In the genomic region with DNA sequence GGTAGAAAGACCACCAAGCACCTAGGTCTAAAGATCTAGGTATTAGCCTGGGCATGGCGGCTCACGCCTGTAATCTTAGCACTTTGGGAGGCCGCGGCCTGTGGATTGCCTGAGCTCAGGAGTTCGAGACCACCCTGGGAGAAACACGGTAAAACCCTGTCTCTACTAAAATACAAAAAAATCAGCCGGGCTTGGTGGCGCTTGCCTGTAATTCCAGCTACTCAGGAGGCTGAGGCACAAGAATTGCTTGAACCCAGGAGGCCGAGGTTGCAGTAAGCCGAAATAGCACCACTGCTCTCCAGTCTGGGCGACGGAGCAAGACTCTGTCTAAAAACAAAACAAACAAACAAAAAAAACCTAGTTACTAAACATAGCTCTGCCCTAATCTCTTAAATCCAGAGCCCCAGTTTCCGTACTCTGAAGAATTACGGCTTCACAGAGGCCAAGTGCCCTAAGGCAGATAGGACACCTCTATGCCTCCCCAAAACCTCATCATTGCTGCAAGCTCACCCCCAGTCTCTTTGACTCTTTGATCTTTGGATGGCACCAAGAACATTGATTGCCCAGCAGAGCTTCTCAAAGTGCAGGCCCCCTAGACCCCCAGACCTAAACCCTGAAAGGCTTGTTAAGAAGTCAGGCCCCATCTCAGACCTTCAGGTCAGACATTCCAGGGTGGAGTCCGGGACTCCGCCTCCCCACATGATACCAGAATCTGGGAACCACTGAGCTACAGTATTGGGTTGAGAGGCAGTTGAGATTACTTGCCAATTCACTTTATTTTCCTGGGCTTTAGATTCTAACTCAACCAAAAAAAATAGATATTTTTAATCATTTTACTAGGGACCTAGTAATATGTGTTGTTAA, we compare ENCODE assay signal across 16 cellular contexts. TPM values are rescaled to one million over a fixed set of nuclear protein-coding genes. Genes with fewer than 3 reads are reported as not detected.
DNase-seq lines count a peak whose midpoint lies in the region; ATAC-seq and TF ChIP-seq lines count a peak whose summit lies in the region.
"Had no signal": no experiment of that assay in that cellular context is flagged by ENCODE, and none has a peak within 500 bp of the region (broad histone marks: within the 10 kb centered on the region; RNA-seq: fewer than 3 reads in every experiment).

No MANE protein-coding gene starts in this region.

- no peak for TF ChIP-seq CTCF in IMR-90 (conservative IDR thresholded peaks at IDR 0.05; ENCODE audit: low read depth, low read length)

- H4K5ac ChIP-seq in IMR-90 (ENCODE audit: low read depth, low read length) = peak overlapping the region; percentile 21

- H2AK5ac ChIP-seq in IMR-90 (ENCODE audit: low read depth, low read length) = peak overlapping the region; percentile 85

- peak overlapping the region; percentile 93 for H3K4ac ChIP-seq in IMR-90 (ENCODE audit: low read depth, low read length)

- no peak overlapping the region for H3K4me3 Mint-ChIP-seq in activated naive CD4-positive, alpha-beta T cell treated with anti-CD3 and anti-CD28 coated beads, Interleukin-2, amount 10 ng/mL, durations not matched to agents 7 days and 5 days
- H3K4me3 Mint-ChIP-seq: activated CD8-positive, alpha-beta memory T cell treated with anti-CD3 and anti-CD28 coated beads, Interleukin-2, amount 10 ng/mL, durations not matched to agents 7 days and 5 days; activated naive CD8-positive, alpha-beta T cell; CD4-positive, alpha-beta T cell; natural killer cell; stimulated activated effector memory CD8-positive, alpha-beta T cell treated with anti-CD3 and anti-CD28 coated beads, Interleukin-12 subunit alpha, Interleukin-12 subunit beta, amount 100 ng/mL, for 72 hours had no signal

- in situ Hi-C loops in IMR-90 (cut with MboI; ENCODE audit: low sequenced_read_pairs) = no loop called here

- no TSS peak for BruUV-seq in IMR-90 (replicated peaks; lab: Mats Ljungman, UMichigan)

- peak overlapping the region; percentile 75; the same call in 1 of the 2 replicates for H2BK120ac ChIP-seq in IMR-90 (ENCODE audit: low read depth, low read length)

- TF ChIP-seq RAD21 in IMR-90 (IDR thresholded peaks at IDR 0.05; ENCODE audit: low read length) = no peak

- H3K9ac ChIP-seq in IMR-90 (ENCODE audit: low read depth, low read length) = peak overlapping the region; percentile 96
- H3K9ac ChIP-seq in duodenal mucosa (ENCODE audit: low read depth in 1 of 2, low read length in 2 of 2) = no peak overlapping the region
- H3K9ac ChIP-seq in stomach smooth muscle (ENCODE audit: low read length in 2 of 2) = peak overlapping the region; percentile 94 to 96

- no peaks in the 10 kb centered on the region for H3K36me3 Mint-ChIP-seq in activated naive CD4-positive, alpha-beta T cell treated with anti-CD3 and anti-CD28 coated beads, Interleukin-2, amount 10 ng/mL, durations not matched to agents 7 days and 5 days
- H3K36me3 Mint-ChIP-seq: activated CD8-positive, alpha-beta memory T cell treated with anti-CD3 and anti-CD28 coated beads, Interleukin-2, amount 10 ng/mL, durations not matched to agents 7 days and 5 days; activated naive CD8-positive, alpha-beta T cell; stimulated activated effector memory CD8-positive, alpha-beta T cell treated with anti-CD3 and anti-CD28 coated beads, Interleukin-12 subunit alpha, Interleukin-12 subunit beta, amount 100 ng/mL, for 72 hours had no signal

- peaks cover 93% of the 10 kb centered on the region for H3K27me3 Mint-ChIP-seq in activated naive CD4-positive, alpha-beta T cell treated with anti-CD3 and anti-CD28 coated beads, Interleukin-2, amount 10 ng/mL, durations not matched to agents 7 days and 5 days

- H3K36me3 ChIP-seq in IMR-90 (ENCODE audit: control insufficient read depth, insufficient read depth, low read length) = peaks cover 42% of the 10 kb centered on the region
- H3K36me3 ChIP-seq in duodenal mucosa (ENCODE audit: control insufficient read depth in 1 of 2, insufficient read depth in 2 of 2, low read length in 2 of 2) = peaks cover 0 to 4% of the 10 kb centered on the region in 2 donors
- peaks cover 58% of the 10 kb centered on the region for H3K36me3 ChIP-seq in mesodermal cell (ENCODE audit: control insufficient read depth, insufficient read depth, low read length)
- peaks cover 8 to 9% of the 10 kb centered on the region in 2 donors for H3K36me3 ChIP-seq in stomach smooth muscle (ENCODE audit: control insufficient read depth in 2 of 2, insufficient read depth in 2 of 2, low read length in 2 of 2)

- peak overlapping the region; percentile 55; the same call in 1 of the 3 replicates for H2BK15ac ChIP-seq in IMR-90 (ENCODE audit: low read depth, low read length)

- no peak overlapping the region for H3K27ac Mint-ChIP-seq in activated naive CD4-positive, alpha-beta T cell treated with anti-CD3 and anti-CD28 coated beads, Interleukin-2, amount 10 ng/mL, durations not matched to agents 7 days and 5 days
- H3K27ac Mint-ChIP-seq: activated CD8-positive, alpha-beta memory T cell treated with anti-CD3 and anti-CD28 coated beads, Interleukin-2, amount 10 ng/mL, durations not matched to agents 7 days and 5 days; activated naive CD8-positive, alpha-beta T cell; CD4-positive, alpha-beta T cell; natural killer cell; stimulated activated effector memory CD8-positive, alpha-beta T cell treated with anti-CD3 and anti-CD28 coated beads, Interleukin-12 subunit alpha, Interleukin-12 subunit beta, amount 100 ng/mL, for 72 hours had no signal

- H3K4me1 Mint-ChIP-seq in activated naive CD4-positive, alpha-beta T cell treated with anti-CD3 and anti-CD28 coated beads, Interleukin-2, amount 10 ng/mL, durations not matched to agents 7 days and 5 days = peaks cover 7% of the 10 kb centered on the region
- H3K4me1 Mint-ChIP-seq: natural killer cell had no signal

- H3K4me1 ChIP-seq in IMR-90 (ENCODE audit: control insufficient read depth, insufficient read depth, low read length) (peaks cover 28% of the 10 kb centered on the region), duodenal mucosa (ENCODE audit: control insufficient read depth in 1 of 2, insufficient read depth in 2 of 2, low read length in 2 of 2) (peaks cover 10 to 17% of the 10 kb centered on the region in 2 donors), mesodermal cell (ENCODE audit: control insufficient read depth, insufficient read depth, low read length, poor library complexity, severe bottlenecking) (peaks cover 58% of the 10 kb centered on the region), stomach smooth muscle (ENCODE audit: control insufficient read depth, insufficient read depth, low read length) (peaks cover 61% of the 10 kb centered on the region)

- H2AK9ac ChIP-seq in IMR-90 (replicated peaks; ENCODE audit: low read depth, low read length, poor library complexity) = peak overlapping the region; percentile 30

- H4K8ac ChIP-seq in IMR-90 (ENCODE audit: low read depth in 2 of 2, low read length in 2 of 2) = peak overlapping the region; percentile 19 to 84; a peak in 1 of 4 replicates

- dilution Hi-C loops in IMR-90 (cut with HindIII; ENCODE audit: low sequenced_read_pairs, unreplicated experiment) = no loop called here

- WGBS in IMR-90 (ENCODE audit: extremely low coverage in 2 of 2, insufficient read length in 1 of 2), 2 experiments = 100% methylated on average over 7 of the region's 16 CpGs; no CpG with 5 or more reads in 1 of the 2 experiments
- 86 to 90% methylated on average over 10 to 12 of the region's 16 CpGs for WGBS in mesodermal cell (ENCODE audit: insufficient coverage in 2 of 2), 2 experiments

- no peak overlapping the region for H2AFZ ChIP-seq in IMR-90 (replicated peaks; ENCODE audit: low read length, poor library complexity)

- ATAC-seq in IMR-90 (ENCODE audit: low read depth) (no peak), GM21576 (IDR thresholded peaks at IDR 0.05; ENCODE audit: unreplicated experiment) (no peak), HG03135 (IDR thresholded peaks at IDR 0.05; ENCODE audit: unreplicated experiment) (no peak), HG03571 (IDR thresholded peaks at IDR 0.05; ENCODE audit: unreplicated experiment) (no peak)
- ATAC-seq: activated CD8-positive, alpha-beta memory T cell treated with anti-CD3 and anti-CD28 coated beads, Interleukin-2, amount 10 ng/mL, durations not matched to agents 7 days and 5 days; natural killer cell; stimulated activated effector memory CD8-positive, alpha-beta T cell treated with anti-CD3 and anti-CD28 coated beads, Interleukin-12 subunit alpha, Interleukin-12 subunit beta, amount 100 ng/mL, for 72 hours had no signal

- DNase-seq in IMR-90 = no peak
- DNase-seq in activated naive CD4-positive, alpha-beta T cell treated with anti-CD3 and anti-CD28 coated beads, Interleukin-2, amount 10 ng/mL, durations not matched to agents 7 days and 5 days = no peak
- DNase-seq: activated CD8-positive, alpha-beta memory T cell treated with anti-CD3 and anti-CD28 coated beads, Interleukin-2, amount 10 ng/mL, durations not matched to agents 7 days and 5 days; CD4-positive, alpha-beta T cell; effector CD4-positive, alpha-beta T cell; natural killer cell; stimulated activated CD4-positive, alpha-beta T cell treated with anti-CD3 and anti-CD28 coated beads, Interleukin-2, amount 100 ng/mL, for 24 hours; T-helper 9 cell had no signal

- H3K9me3 ChIP-seq in IMR-90 (ENCODE audit: control insufficient read depth, insufficient read depth, low read length) = no peaks in the 10 kb centered on the region
- no peaks in the 10 kb centered on the region for H3K9me3 ChIP-seq in duodenal mucosa (ENCODE audit: control insufficient read depth in 1 of 2, low read length in 2 of 2)
- H3K9me3 ChIP-seq in mesodermal cell (ENCODE audit: control insufficient read depth, low read length) = no peaks in the 10 kb centered on the region
- H3K9me3 ChIP-seq in stomach smooth muscle (ENCODE audit: control insufficient read depth in 2 of 2, low read length in 2 of 2) = no peaks in the 10 kb centered on the region

- H3K27me3 ChIP-seq in IMR-90 (ENCODE audit: control insufficient read depth, insufficient read depth, low read length) (no peaks in the 10 kb centered on the region), duodenal mucosa (ENCODE audit: control insufficient read depth in 1 of 2, insufficient read depth in 2 of 2, low read length in 2 of 2) (peaks cover 21 to 35% of the 10 kb centered on the region in 2 donors), stomach smooth muscle (ENCODE audit: control insufficient read depth in 1 of 2, insufficient read depth in 2 of 2, low read length in 2 of 2) (no peaks in the 10 kb centered on the region)

- H3K23ac ChIP-seq in IMR-90 (ENCODE audit: low read depth, low read length) = peak overlapping the region; percentile 88

- H3K27ac ChIP-seq in IMR-90 (ENCODE audit: insufficient read depth, low read length) = peak overlapping the region; percentile 16; the same call in 1 of the 2 replicates
- H3K27ac ChIP-seq in duodenal mucosa (ENCODE audit: low read depth, low read length) = peak overlapping the region; percentile 42
- H3K27ac ChIP-seq in mesodermal cell (ENCODE audit: low read depth, low read length, severe bottlenecking) = peak overlapping the region; percentile 23
- H3K27ac ChIP-seq in stomach smooth muscle (ENCODE audit: low read length) = peak overlapping the region; percentile 96

- H3K4me3 ChIP-seq in IMR-90 (ENCODE audit: insufficient read depth, low read depth, low read length) (peak overlapping the region; percentile 84), duodenal mucosa (ENCODE audit: low read depth in 1 of 2, low read length in 2 of 2) (peak overlapping the region; percentile 69 to 76), mesodermal cell (ENCODE audit: extremely low read depth, insufficient read depth, low read length, poor library complexity, severe bottlenecking) (peak overlapping the region; percentile 92), stomach smooth muscle (ENCODE audit: low read length in 2 of 2) (peak overlapping the region; percentile 96 to 99)

- no peak overlapping the region; the same call in 1 of the 2 replicates for H3K56ac ChIP-seq in IMR-90 (ENCODE audit: extremely low read depth, insufficient read depth, low read length)

- H3K9me3 Mint-ChIP-seq in activated naive CD4-positive, alpha-beta T cell treated with anti-CD3 and anti-CD28 coated beads, Interleukin-2, amount 10 ng/mL, durations not matched to agents 7 days and 5 days = no peaks in the 10 kb centered on the region
- H3K9me3 Mint-ChIP-seq: CD4-positive, alpha-beta T cell; natural killer cell; stimulated activated effector memory CD8-positive, alpha-beta T cell treated with anti-CD3 and anti-CD28 coated beads, Interleukin-12 subunit alpha, Interleukin-12 subunit beta, amount 100 ng/mL, for 72 hours had no signal

- peak overlapping the region; percentile 70 for H2BK5ac ChIP-seq in IMR-90 (ENCODE audit: low read depth, low read length, poor library complexity, severe bottlenecking)

- peaks cover 0 to 55% of the 10 kb centered on the region in 2 experiments; a peak in 2 of 4 replicates for H3K79me1 ChIP-seq in IMR-90 (ENCODE audit: low read depth in 1 of 2, low read length in 2 of 2)

- TF ChIP-seq POLR2A in IMR-90 (IDR thresholded peaks at IDR 0.05; ENCODE audit: low read depth, low read length) = no peak; the same call in 1 of the 2 replicates

- peak overlapping the region; percentile 25; the same call in 1 of the 2 replicates for H3K18ac ChIP-seq in IMR-90 (ENCODE audit: low read depth, low read length)

- intact Hi-C loops in IMR-90 (cut with micrococcal nuclease) = no loop called here

- H3K14ac ChIP-seq in IMR-90 (replicated peaks; ENCODE audit: low read depth, low read length) = peak overlapping the region; percentile 92

- peak overlapping the region; percentile 26; the same call in 1 of the 2 replicates for H2BK20ac ChIP-seq in IMR-90 (ENCODE audit: low read depth, low read length)

- H4K91ac ChIP-seq in IMR-90 (ENCODE audit: insufficient read depth, low read depth, low read length) = peak overlapping the region; percentile 42; the same call in 1 of the 2 replicates

- POLR2A ChIA-PET in IMR-90 (lab: Charles Lee; ENCODE audit: unreplicated experiment) = interaction anchor here (0.8 to 1.5 kb wide), 3 partner anchors 10 to 405 kb away, joined by 4 to 5 read pairs (median 4); no protein-coding TSS in a partner anchor

- peaks cover 30% of the 10 kb centered on the region for H3K9me1 ChIP-seq in IMR-90 (ENCODE audit: insufficient read depth, low read length)

- peaks cover 67% of the 10 kb centered on the region for H4K20me1 ChIP-seq in IMR-90 (ENCODE audit: insufficient read depth, low read length)

- H3K4me2 ChIP-seq in IMR-90 (ENCODE audit: low read depth, low read length) = peak overlapping the region; percentile 93

- CTCF ChIA-PET in IMR-90 (lab: Yijun Ruan, JAX) = interaction anchor here (0.6 to 1.8 kb wide), 3 partner anchors 17 to 102 kb away, joined by 3 to 4 read pairs (median 3); no protein-coding TSS in a partner anchor
- CTCF ChIA-PET in activated naive CD4-positive, alpha-beta T cell treated with anti-CD3 and anti-CD28 coated beads, Interleukin-2, amount 10 ng/mL, durations not matched to agents 7 days and 5 days (lab: Charles Lee) = no interaction called here

RNA-seq across cellular contexts. Expression of a gene that starts 2.8 kb away (rescaled TPM):
- 90.7 and 97.5 TPM in 2 replicates for total RNA-seq in IMR-90 (2012; rRNA removed)
- polyA plus RNA-seq in IMR-90 (2012; rRNA removed) = 457 and 533 TPM in 2 replicates
- polyA plus RNA-seq in IMR-90 (2012; cell fraction: cytosol; rRNA removed) = 220 and 733 TPM in 2 replicates
- polyA plus RNA-seq in IMR-90 (2012; cell fraction: nucleus; rRNA removed; ENCODE audit: low replicate concordance) = 553 and 1,147 TPM in 2 replicates
- 583 TPM for polyA plus RNA-seq in mesodermal cell (2013, experiment 1 of 2)
- 545 TPM for polyA plus RNA-seq in mesodermal cell (2013, experiment 2 of 2)
- total RNA-seq: activated CD8-positive, alpha-beta memory T cell treated with anti-CD3 and anti-CD28 coated beads, Interleukin-2, amount 10 ng/mL, durations not matched to agents 7 days and 5 days; CD4-positive, alpha-beta T cell; natural killer cell had no signal

RNA-seq across cellular contexts. Expression of a gene that starts 2.9 kb away (rescaled TPM):
- 230 and 263 TPM in 2 replicates for total RNA-seq in IMR-90 (2012; rRNA removed)
- 301 and 337 TPM in 2 replicates for polyA plus RNA-seq in IMR-90 (2012; rRNA removed)
- 173 and 272 TPM in 2 replicates for polyA plus RNA-seq in IMR-90 (2012; cell fraction: cytosol; rRNA removed)
- polyA plus RNA-seq in IMR-90 (2012; cell fraction: nucleus; rRNA removed; ENCODE audit: low replicate concordance) = 217 and 287 TPM in 2 replicates
- 570 TPM for polyA plus RNA-seq in mesodermal cell (2013, experiment 1 of 2)
- 588 TPM for polyA plus RNA-seq in mesodermal cell (2013, experiment 2 of 2)
- total RNA-seq: activated CD8-positive, alpha-beta memory T cell treated with anti-CD3 and anti-CD28 coated beads, Interleukin-2, amount 10 ng/mL, durations not matched to agents 7 days and 5 days; natural killer cell had no signal

Comparison
In these comparisons a context has a peak if more than half of its experiments do, and no peak if none do; other contexts are left out.
1. H3K27ac ChIP-seq: peak in every context shown above with its lines; median percentile 96 in stomach smooth muscle; 42 in duodenal mucosa; 23 in mesodermal cell; 16 in IMR-90.
2. H3K9ac ChIP-seq: peak in IMR-90 (single experiment) and stomach smooth muscle (2 of 2); none in duodenal mucosa (0 of 2).
3. Peak in every context shown above with its lines, with median percentiles within 50 percentile points of each other: H3K4me3 ChIP-seq.